27 cellular contexts compared by ENCODE assay signal in genomic region chr1:2552189-2552588, GRCh38. TPM values are rescaled to one million over a fixed set of nuclear protein-coding genes. Genes with fewer than 3 reads are reported as not detected.
DNase-seq lines count a peak whose midpoint lies in the region; ATAC-seq and TF ChIP-seq lines count a peak whose summit lies in the region.
"Had no signal": no experiment of that assay in that cellular context is flagged by ENCODE, and none has a peak within 500 bp of the region (broad histone marks: within the 10 kb centered on the region; RNA-seq: fewer than 3 reads in every experiment).

No MANE protein-coding gene starts in this region.

- H3K27me3 ChIP-seq in heart left ventricle, result peaks cover 0 to 5% (median 0%) of the 10 kb centered on the region in 9 donors
- H3K27me3 ChIP-seq in BLaER1 treated with 17β-estradiol and CSF1 and Interleukin-3, amounts not matched to agents 10 nM and 100 nM, result no peaks in the 10 kb centered on the region
- H3K27me3 ChIP-seq in subcutaneous abdominal adipose tissue (ENCODE audit: control insufficient read depth in 5 of 5, insufficient read depth in 4 of 5, low read length in 5 of 5), result peaks cover 0 to 3% (median under 1%) of the 10 kb centered on the region in 5 donors
- H3K27me3 ChIP-seq: BE2C had no signal

- no peak for TF ChIP-seq POLR2A in heart left ventricle (IDR thresholded peaks at IDR 0.05)

- H3K4me3 Mint-ChIP-seq in naive thymus-derived CD8-positive, alpha-beta T cell, result no peak overlapping the region
- H3K4me3 Mint-ChIP-seq in WTC11, result no peak overlapping the region
- H3K4me3 Mint-ChIP-seq: CD4-positive, alpha-beta T cell; HFFc6 had no signal

- peaks cover 12 to 55% (median 39%) of the 10 kb centered on the region in 12 donors for H3K4me1 ChIP-seq in heart left ventricle
- peaks cover 70 to 89% (median 84%) of the 10 kb centered on the region in 10 experiments for H3K4me1 ChIP-seq in BLaER1 treated with 17β-estradiol and CSF1 and Interleukin-3, amounts not matched to agents 10 nM and 100 nM
- peaks cover 5 to 67% (median 57%) of the 10 kb centered on the region in 5 donors for H3K4me1 ChIP-seq in subcutaneous abdominal adipose tissue (ENCODE audit: control insufficient read depth in 5 of 5, insufficient read depth in 5 of 5, low read length in 5 of 5)

- no peaks in the 10 kb centered on the region for H3K27me3 Mint-ChIP-seq in naive thymus-derived CD8-positive, alpha-beta T cell
- H3K27me3 Mint-ChIP-seq in WTC11 (ENCODE audit: low read depth), result no peaks in the 10 kb centered on the region; the same call in 1 of the 2 replicates
- H3K27me3 Mint-ChIP-seq: CD4-positive, alpha-beta T cell had no signal

- H3K9me3 ChIP-seq in heart left ventricle (no peaks in the 10 kb centered on the region), subcutaneous abdominal adipose tissue (ENCODE audit: control insufficient read depth in 5 of 5, low read length in 5 of 5) (no peaks in the 10 kb centered on the region)
- no peaks in the 10 kb centered on the region for H3K9me3 ChIP-seq in BLaER1 treated with 17β-estradiol and CSF1 and Interleukin-3, amounts not matched to agents 10 nM and 100 nM (replicated peaks in 1 of 11)
- H3K9me3 ChIP-seq: BE2C, HAP-1 had no signal

- 89 to 91% (median 90%) methylated on average over 23 to 26 of the region's 26 CpGs for WGBS in heart left ventricle, 4 donors

- ATAC-seq in heart left ventricle (no peak), Right ventricle myocardium inferior (no peak), WTC11 (no peak)
- no peak for ATAC-seq in naive thymus-derived CD8-positive, alpha-beta T cell
- ATAC-seq: Panc1 had no signal

- DNase-seq in heart left ventricle (no peak), Right ventricle myocardium inferior (ENCODE audit: missing footprints) (no peak), WTC11 (ENCODE audit: low spot score) (no peak), cortex of kidney (lab: John Stamatoyannopoulos, UW) (no peak)
- no peak for DNase-seq in naive thymus-derived CD8-positive, alpha-beta T cell
- DNase-seq: BE2C; CD4-positive, alpha-beta T cell; COR-L47; GOT3; HFFc6; NCI-H1048; NCI-H1417 treated with DMSO at 0.1 percent for 48 hours; NCI-H1694 treated with DMSO at 0.1 percent for 48 hours; NCI-H2081; NCI-H2171; NCI-H226; NCI-H510A; NCI-H69; SIG-M5 had no signal

- CTCF ChIA-PET in WTC11 (lab: Charles Lee), result no interaction called here

- H4K20me1 ChIP-seq in BLaER1 treated with 17β-estradiol and CSF1 and Interleukin-3, amounts not matched to agents 10 nM and 100 nM, result peaks cover 0 to 23% (median 0%) of the 10 kb centered on the region in 11 experiments; a peak in 10 of 22 replicates

- H3K4me3 ChIP-seq in heart left ventricle (peak overlapping the region in 1 of 12 donors; percentile 56), subcutaneous abdominal adipose tissue (ENCODE audit: low read depth in 1 of 5, low read length in 5 of 5) (no peak overlapping the region)
- no peak overlapping the region for H3K4me3 ChIP-seq in BLaER1 treated with 17β-estradiol and CSF1 and Interleukin-3, amounts not matched to agents 10 nM and 100 nM
- H3K4me3 ChIP-seq: HAP-1, SK-N-MC had no signal

- peaks cover 16 to 52% (median 50%) of the 10 kb centered on the region in 4 donors for H3K4me1 Mint-ChIP-seq in naive thymus-derived CD8-positive, alpha-beta T cell
- peaks cover 9% of the 10 kb centered on the region; the same call in 1 of the 2 replicates for H3K4me1 Mint-ChIP-seq in WTC11

- H3K9ac ChIP-seq in BLaER1 treated with 17β-estradiol and CSF1 and Interleukin-3, amounts not matched to agents 10 nM and 100 nM, result no peak overlapping the region
- no peak overlapping the region for H3K9ac ChIP-seq in subcutaneous abdominal adipose tissue (ENCODE audit: low read length in 5 of 5)

- H3K36me3 ChIP-seq in heart left ventricle (no peaks in the 10 kb centered on the region), subcutaneous abdominal adipose tissue (ENCODE audit: control insufficient read depth in 5 of 5, insufficient read depth in 5 of 5, low read length in 5 of 5) (no peaks in the 10 kb centered on the region)
- H3K36me3 ChIP-seq in BLaER1 treated with 17β-estradiol and CSF1 and Interleukin-3, amounts not matched to agents 10 nM and 100 nM, result no peaks in the 10 kb centered on the region
- H3K36me3 ChIP-seq: BE2C, HAP-1 had no signal

- POLR2A ChIA-PET in naive thymus-derived CD8-positive, alpha-beta T cell (lab: Charles Lee), result no interaction called here
- POLR2A ChIA-PET in WTC11 (lab: Charles Lee), result no interaction called here

- H3K27ac ChIP-seq in heart left ventricle (peak overlapping the region in 8 of 12 donors; percentile 34 to 87 (median 80)), subcutaneous abdominal adipose tissue (ENCODE audit: low read depth, low read length) (peak overlapping the region; percentile 23)
- H3K27ac ChIP-seq in BLaER1 treated with 17β-estradiol and CSF1 and Interleukin-3, amounts not matched to agents 10 nM and 100 nM, result no peak overlapping the region
- H3K27ac ChIP-seq: 22Rv1, HL-60, RWPE1, SK-N-MC had no signal

- peak overlapping the region; percentile 37 to 100 (median 96); a peak in 21 of 22 replicates for H3K4me2 ChIP-seq in BLaER1 treated with 17β-estradiol and CSF1 and Interleukin-3, amounts not matched to agents 10 nM and 100 nM

- peaks cover 0 to 4% (median 0%) of the 10 kb centered on the region in 3 donors for H3K36me3 Mint-ChIP-seq in naive thymus-derived CD8-positive, alpha-beta T cell
- no peaks in the 10 kb centered on the region for H3K36me3 Mint-ChIP-seq in WTC11

- H3K9me3 Mint-ChIP-seq in naive thymus-derived CD8-positive, alpha-beta T cell, result no peaks in the 10 kb centered on the region
- no peaks in the 10 kb centered on the region for H3K9me3 Mint-ChIP-seq in WTC11
- H3K9me3 Mint-ChIP-seq: CD4-positive, alpha-beta T cell; HFFc6 had no signal

- no peak for TF ChIP-seq CTCF in heart left ventricle (IDR thresholded peaks at IDR 0.05)
- no peak for TF ChIP-seq CTCF in WTC11 (IDR thresholded peaks at IDR 0.05)

- H3K27ac Mint-ChIP-seq in naive thymus-derived CD8-positive, alpha-beta T cell, result peak overlapping the region in 8 of 10 donors; percentile 9 to 83 (median 50)
- H3K27ac Mint-ChIP-seq in WTC11, result no peak overlapping the region
- H3K27ac Mint-ChIP-seq: HFFc6 had no signal

- intact Hi-C loops in heart left ventricle (cut with DNase I), result no loop called here
- intact Hi-C loops in Right ventricle myocardium inferior (cut with DNase I), result no loop called here

TF ChIP-seq in WTC11, 78 proteins besides CTCF, POLR2A, EP300 and RAD21:
- TF ChIP-seq HMGA2 (CRISPR knock-in tag; IDR thresholded peaks at IDR 0.05) (no peak), SOX15 (CRISPR knock-in tag; IDR thresholded peaks at IDR 0.05) (no peak), MXD4 (CRISPR knock-in tag; IDR thresholded peaks at IDR 0.05; ENCODE audit: borderline replicate concordance) (no peak)
- TF ChIP-seq, protein P1, sequence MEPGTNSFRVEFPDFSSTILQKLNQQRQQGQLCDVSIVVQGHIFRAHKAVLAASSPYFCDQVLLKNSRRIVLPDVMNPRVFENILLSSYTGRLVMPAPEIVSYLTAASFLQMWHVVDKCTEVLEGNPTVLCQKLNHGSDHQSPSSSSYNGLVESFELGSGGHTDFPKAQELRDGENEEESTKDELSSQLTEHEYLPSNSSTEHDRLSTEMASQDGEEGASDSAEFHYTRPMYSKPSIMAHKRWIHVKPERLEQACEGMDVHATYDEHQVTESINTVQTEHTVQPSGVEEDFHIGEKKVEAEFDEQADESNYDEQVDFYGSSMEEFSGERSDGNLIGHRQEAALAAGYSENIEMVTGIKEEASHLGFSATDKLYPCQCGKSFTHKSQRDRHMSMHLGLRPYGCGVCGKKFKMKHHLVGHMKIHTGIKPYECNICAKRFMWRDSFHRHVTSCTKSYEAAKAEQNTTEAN (CRISPR knock-in tag; IDR thresholded peaks at IDR 0.05), result no peak

RNA-seq across cellular contexts. Expression of gene TNFRSF14, which starts 4.0 kb away (rescaled TPM):
- total RNA-seq in heart left ventricle, result 10 to 100 TPM in 8 of 9 donors, 1 to 10 TPM in 1; 7.8 to 70.8 (median 14.3) TPM
- polyA plus RNA-seq in heart left ventricle, result 10 to 100 TPM; 13.6 to 22.5 TPM
- 15.7 TPM for total RNA-seq in Right ventricle myocardium inferior
- total RNA-seq in naive thymus-derived CD8-positive, alpha-beta T cell, result 100 to 1,000 TPM; 187 to 190 TPM
- polyA plus RNA-seq in naive thymus-derived CD8-positive, alpha-beta T cell, result 10 to 100 TPM; 45.8 to 61.6 (median 48.9) TPM
- total RNA-seq in WTC11 (2021), result 0.73 to 1.1 TPM (median 0.87 TPM) in 3 replicates

RNA-seq across cellular contexts. Expression of gene HES5, which starts 22.1 kb away (rescaled TPM):
- total RNA-seq in heart left ventricle, result 1 to 10 TPM in 7 of 9 donors, under 1 TPM in 2; 0.45 to 2.0 (median 1.3) TPM
- under 1 TPM; 0.42 to 0.83 TPM for polyA plus RNA-seq in heart left ventricle
- total RNA-seq in Right ventricle myocardium inferior, result 1.3 TPM
- under 1 TPM in 1 of 2 experiments, not detected in 1; 0.30 TPM for total RNA-seq in naive thymus-derived CD8-positive, alpha-beta T cell
- not detected for polyA plus RNA-seq in naive thymus-derived CD8-positive, alpha-beta T cell
- 0.21 to 0.23 TPM in 2 of 3 replicates, not detected in the other for total RNA-seq in WTC11 (2021)
- total RNA-seq: CD4-positive, alpha-beta T cell had no signal

RNA-seq across cellular contexts. Expression of gene PANK4, which starts 25.8 kb away (rescaled TPM):
- total RNA-seq in heart left ventricle (10 to 100 TPM; 27.2 to 43.0 (median 36.6) TPM), Right ventricle myocardium inferior (46.4 TPM), WTC11 (2021) (35.2 to 52.5 TPM (median 36.7 TPM) in 3 replicates)
- 10 to 100 TPM; 31.4 to 33.1 TPM for polyA plus RNA-seq in heart left ventricle
- 100 to 1,000 TPM; 149 to 155 TPM for total RNA-seq in naive thymus-derived CD8-positive, alpha-beta T cell
- 10 to 100 TPM in 2 of 3 donors, 1 to 10 TPM in 1; 9.0 to 31.7 (median 13.4) TPM for polyA plus RNA-seq in naive thymus-derived CD8-positive, alpha-beta T cell

RNA-seq across cellular contexts. Expression of gene PRXL2B, which starts 34.4 kb away (rescaled TPM):
- total RNA-seq in heart left ventricle, result 10 to 100 TPM in 2 of 9 donors, 1 to 10 TPM in 7; 5.1 to 13.9 (median 7.2) TPM
- polyA plus RNA-seq in heart left ventricle, result 1 to 10 TPM; 8.6 to 9.2 TPM
- total RNA-seq in Right ventricle myocardium inferior, result 12.2 TPM
- total RNA-seq in naive thymus-derived CD8-positive, alpha-beta T cell, result 10 to 100 TPM; 39.6 to 45.4 TPM
- 10 to 100 TPM; 20.6 to 37.5 (median 27.4) TPM for polyA plus RNA-seq in naive thymus-derived CD8-positive, alpha-beta T cell
- total RNA-seq in WTC11 (2021), result 47.8 to 51.1 TPM (median 50.3 TPM) in 3 replicates

Comparison
In these comparisons a context has a peak if more than half of its experiments do, and no peak if none do; other contexts are left out.
1. H3K27ac ChIP-seq: peak in heart left ventricle (8 of 12) and subcutaneous abdominal adipose tissue (single experiment); none in BLaER1 treated with 17β-estradiol and CSF1 and Interleukin-3, amounts not matched to agents 10 nM and 100 nM (0 of 11).